ENCODE assay signal across 7 cellular contexts in genomic region chr6:131063764-131064272, GRCh38. TPM values are rescaled to one million over a fixed set of nuclear protein-coding genes. Genes with fewer than 3 reads are reported as not detected.
DNase-seq lines count a peak whose midpoint lies in the region; ATAC-seq and TF ChIP-seq lines count a peak whose summit lies in the region.

No MANE protein-coding gene starts in this region.

- intact Hi-C loops in mammary epithelial cell (cut with micrococcal nuclease) = loop anchor here (2.0 to 5.0 kb wide), 3 partner anchors 42 to 177 kb away; no protein-coding TSS in a partner anchor

- peaks cover 30% of the 10 kb centered on the region for H3K4me1 ChIP-seq in mammary epithelial cell (ENCODE audit: insufficient read depth, low read length)
- peaks cover 5 to 10% of the 10 kb centered on the region in 2 donors for H3K4me1 ChIP-seq in muscle layer of duodenum (ENCODE audit: control insufficient read depth in 1 of 2, insufficient read depth in 2 of 2, low read length in 2 of 2)

- H3K27me3 ChIP-seq in mammary epithelial cell (ENCODE audit: insufficient read depth, low read length) = no peaks in the 10 kb centered on the region
- no peaks in the 10 kb centered on the region for H3K27me3 ChIP-seq in muscle layer of duodenum (ENCODE audit: low read depth, low read length)

- CTCF ChIA-PET in mammary epithelial cell (lab: Charles Lee; ENCODE audit: low non-redundant PET) = interaction anchor here (0.6 kb wide), 1 partner anchor 565 kb away, joined by 5 read pairs; no protein-coding TSS in a partner anchor

- dilution Hi-C loops in mammary epithelial cell (cut with HindIII; ENCODE audit: low sequenced_read_pairs) = no loop called here

- H3K4me3 ChIP-seq in mammary epithelial cell (replicated peaks in 1 of 3; ENCODE audit: insufficient read depth in 1 of 3, low read depth in 2 of 3, low read length in 3 of 3) = peak overlapping the region; percentile 81 to 90 (median 89)
- peak overlapping the region; percentile 90 to 96 for H3K4me3 ChIP-seq in muscle layer of duodenum (ENCODE audit: low read depth in 1 of 2, low read length in 2 of 2)

- in situ Hi-C loops in mammary epithelial cell (cut with MboI; ENCODE audit: low sequenced_read_pairs in 2 of 2) = no loop called here

- H4K20me1 ChIP-seq in mammary epithelial cell (ENCODE audit: insufficient read depth, low read length) = no peaks in the 10 kb centered on the region

- BruUV-seq in mammary epithelial cell (replicated peaks; lab: Mats Ljungman, UMichigan) = no TSS peak

- H3K4me2 ChIP-seq in mammary epithelial cell (ENCODE audit: insufficient read depth, low read depth, low read length) = peak overlapping the region; percentile 90

- H3K27ac ChIP-seq in mammary epithelial cell (ENCODE audit: insufficient read depth, low read depth, low read length) (peak overlapping the region; percentile 52), muscle layer of duodenum (ENCODE audit: low read length) (peak overlapping the region; percentile 89)

- no peak for TF ChIP-seq CTCF in mammary epithelial cell (conservative IDR thresholded peaks at IDR 0.05 in 1 of 2, IDR thresholded peaks at IDR 0.05 in 1 of 2; ENCODE audit: extremely low read depth in 1 of 2, insufficient read depth in 1 of 2, low read depth in 1 of 2, low read length in 2 of 2)

- H3K9ac ChIP-seq in mammary epithelial cell (ENCODE audit: insufficient read depth, low read length) = peak overlapping the region; percentile 51

- peak; percentile 11 for ATAC-seq in GM18867 (IDR thresholded peaks at IDR 0.05; ENCODE audit: unreplicated experiment)
- peak; percentile 16 for ATAC-seq in HG03432 (IDR thresholded peaks at IDR 0.05; ENCODE audit: unreplicated experiment)

- H2AFZ ChIP-seq in mammary epithelial cell (ENCODE audit: low read depth, low read length) = peak overlapping the region; percentile 95

- H3K36me3 ChIP-seq in mammary epithelial cell (ENCODE audit: insufficient read depth, low read length) (no peaks in the 10 kb centered on the region), muscle layer of duodenum (ENCODE audit: control insufficient read depth in 1 of 2, insufficient read depth in 2 of 2, low read length in 2 of 2) (no peaks in the 10 kb centered on the region)

- H3K79me2 ChIP-seq in mammary epithelial cell (ENCODE audit: insufficient read depth, low read length) = peaks cover 33% of the 10 kb centered on the region

- no peak for DNase-seq in mammary epithelial cell
- DNase-seq in GM03348 (ENCODE audit: low spot score) = no peak
- DNase-seq in KG1 (lab: John Stamatoyannopoulos, UW) = no peak
- no peak for DNase-seq in activated effector memory CD4-positive, alpha-beta T cell treated with Interleukin-2 at 50 U/mL for 16 hours

- H3K9me3 ChIP-seq in mammary epithelial cell (replicated peaks; ENCODE audit: insufficient read depth, low read length) (no peaks in the 10 kb centered on the region), muscle layer of duodenum (ENCODE audit: control insufficient read depth in 1 of 2, low read length in 2 of 2) (no peaks in the 10 kb centered on the region)

- 55% methylated on average over 8 of the region's 8 CpGs for WGBS in mammary epithelial cell (ENCODE audit: low coverage, missing lambda C conversion rate)

RNA-seq across cellular contexts. Expression of gene EPB41L2, which starts 0.8 kb away (rescaled TPM):
- 10 to 100 TPM in 1 of 2 donors, 1 to 10 TPM in 1; 6.8 to 52.2 TPM for total RNA-seq in mammary epithelial cell
- polyA plus RNA-seq in mammary epithelial cell = 16.6 TPM
- 57.6 TPM for polyA minus RNA-seq in mammary epithelial cell
